In the genomic region with DNA sequence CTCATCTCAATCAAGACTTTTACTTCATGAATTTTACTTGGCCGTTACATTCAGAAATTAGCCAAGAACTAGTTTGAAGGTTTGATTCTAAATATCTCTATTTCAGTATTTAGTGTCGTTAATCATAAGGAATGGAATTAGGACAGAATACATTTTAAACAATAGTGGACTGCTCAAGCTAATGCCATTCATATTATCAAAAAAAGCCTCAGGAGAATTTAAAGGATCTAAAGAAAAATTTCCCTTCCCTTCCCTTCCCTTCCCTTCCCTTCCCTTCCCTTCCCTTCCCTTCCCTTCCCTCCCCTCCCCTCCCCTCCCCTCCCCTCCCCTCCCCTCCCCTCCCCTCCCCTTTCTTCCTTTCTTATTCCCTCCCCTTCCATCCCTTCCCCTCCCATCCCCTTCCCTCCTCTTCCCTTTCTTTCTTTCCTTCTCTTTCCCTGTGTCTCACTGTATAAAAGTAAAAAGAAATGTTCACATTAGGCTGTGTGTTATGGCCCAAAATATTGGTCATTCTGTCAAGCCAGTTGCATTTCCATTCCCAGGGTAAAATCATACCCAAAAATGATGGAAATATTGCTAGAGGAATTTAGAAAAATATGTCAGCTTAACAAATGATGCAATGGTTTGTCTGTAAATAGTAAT, we compare ENCODE assay signal across 6 cellular contexts.
"Had no signal": no experiment of that assay in that cellular context is flagged by ENCODE, and none has a peak within 500 bp of the region (broad histone marks: within the 10 kb centered on the region; RNA-seq: fewer than 3 reads in every experiment).

No MANE protein-coding gene starts in this region.

- DNase-seq: GM23248, H9, HCEC 1CT, KG1 had no signal

- FAIRE-seq: HTR-8/SVneo had no signal

- H3K9me3 Mint-ChIP-seq: H9, IgD-negative memory B cell had no signal

- H3K27ac ChIP-seq: GM23248 had no signal

- H3K27me3 Mint-ChIP-seq: IgD-negative memory B cell had no signal

- H3K4me3 Mint-ChIP-seq: H9, IgD-negative memory B cell had no signal

- H3K36me3 Mint-ChIP-seq: IgD-negative memory B cell had no signal

- H2AFZ ChIP-seq: GM23248 had no signal

- H3K27ac Mint-ChIP-seq: H9, IgD-negative memory B cell had no signal

- H3K9ac ChIP-seq: GM23248 had no signal

- H3K4me1 Mint-ChIP-seq: H9, IgD-negative memory B cell had no signal

- H3K4me3 ChIP-seq: GM23248 had no signal
